8 cellular contexts compared by ENCODE assay signal in the genomic region with DNA sequence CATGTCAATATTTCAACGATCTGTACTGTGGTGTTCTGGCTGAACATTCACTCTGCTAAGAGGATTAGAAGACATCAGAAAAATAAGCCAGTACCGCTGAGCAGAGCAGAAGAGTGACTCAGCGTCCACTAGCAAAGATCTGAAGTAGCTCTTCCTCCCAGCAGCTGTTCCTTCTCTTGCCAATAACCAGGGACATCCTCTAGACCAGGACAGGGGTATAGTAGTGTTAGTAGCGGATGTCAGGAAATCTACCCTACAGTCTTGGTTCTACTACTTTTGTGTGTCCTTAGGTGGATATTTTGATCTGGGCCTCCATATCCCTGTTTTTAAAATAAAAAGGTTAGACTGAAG.
A peak's percentile ranks its signal among the peaks of the same experiment; 100 is the strongest.
DNase-seq lines count a peak whose midpoint lies in the region; ATAC-seq and TF ChIP-seq lines count a peak whose summit lies in the region.

No MANE protein-coding gene starts in this region.

- H3K9ac ChIP-seq in PC-3 (ENCODE audit: low read length) = no peak overlapping the region

- TF ChIP-seq CTCF in PC-3 (conservative IDR thresholded peaks at IDR 0.05; ENCODE audit: low read depth, low read length) (no peak), fibroblast of mammary gland (conservative IDR thresholded peaks at IDR 0.05; ENCODE audit: control insufficient read depth, insufficient read depth, low read depth, low read length) (no peak)

- ATAC-seq in PC-3 = peak; percentile 61
- peak; percentile 67 for ATAC-seq in sciatic nerve
- ATAC-seq in HG03159 (IDR thresholded peaks at IDR 0.05; ENCODE audit: unreplicated experiment) = no peak

- no TSS peak for BruUV-seq in PC-3 (replicated peaks; lab: Mats Ljungman, UMichigan)

- POLR2A ChIA-PET in PC-3 (lab: Charles Lee; ENCODE audit: unreplicated experiment) = no interaction called here

- H3K79me2 ChIP-seq in PC-3 (ENCODE audit: low read length) = no peaks in the 10 kb centered on the region

- no peaks in the 10 kb centered on the region for H3K9me3 ChIP-seq in PC-3 (ENCODE audit: low read length)

- no peak overlapping the region for H3K4me3 ChIP-seq in PC-3 (ENCODE audit: low read length)
- no peak overlapping the region for H3K4me3 ChIP-seq in fibroblast of mammary gland (ENCODE audit: control insufficient read depth, low read depth, low read length)

- no peaks in the 10 kb centered on the region for H3K9me2 ChIP-seq in PC-3 (replicated peaks; ENCODE audit: low read length)

- DNase-seq in GOT3 (lab: John Stamatoyannopoulos, UW) (peak; percentile 49), PC-3 (peak; percentile 29), fibroblast of mammary gland (ENCODE audit: low read depth) (peak; percentile 58), sciatic nerve (ENCODE audit: low spot score) (no peak), posterior cingulate gyrus (no peak), activated gamma-delta T cell treated with Interleukin-2 at 50 U/mL for 16 hours (no peak)
- no peak for DNase-seq in activated CD4-positive, CD25-positive, alpha-beta regulatory T cell (lab: John Stamatoyannopoulos, UW)

- intact Hi-C loops in PC-3 (cut with micrococcal nuclease) = loop anchor here (2.0 to 5.0 kb wide), 2 partner anchors 36 to 279 kb away; no protein-coding TSS in a partner anchor
- intact Hi-C loops in sciatic nerve (cut with DNase I) = no loop called here
- intact Hi-C loops in posterior cingulate gyrus (cut with DNase I) = loop anchor here (2.0 kb wide), 1 partner anchor 334 kb away; no protein-coding TSS in a partner anchor

- CTCF ChIA-PET in PC-3 (lab: Charles Lee) = interaction anchor here (1.0 kb wide), 1 partner anchor 335 kb away, joined by 4 read pairs; no protein-coding TSS in a partner anchor

- peaks cover 6% of the 10 kb centered on the region for H3K4me1 ChIP-seq in PC-3 (ENCODE audit: insufficient read depth, low read length)

- no peaks in the 10 kb centered on the region for H3K36me3 ChIP-seq in PC-3 (ENCODE audit: low read depth, low read length)

- H3K4me2 ChIP-seq in PC-3 (ENCODE audit: low read length) = peak overlapping the region; percentile 59

- H4K20me1 ChIP-seq in PC-3 (ENCODE audit: low read length) = no peaks in the 10 kb centered on the region

- no peaks in the 10 kb centered on the region for H3F3A ChIP-seq in PC-3 (ENCODE audit: low read length, unreplicated experiment)

- H3K27me3 ChIP-seq in PC-3 (ENCODE audit: low read length) = no peaks in the 10 kb centered on the region

- H3K27ac ChIP-seq in PC-3 (ENCODE audit: low read length) = no peak overlapping the region

- no peak overlapping the region for H2AFZ ChIP-seq in PC-3 (ENCODE audit: low read length)

Comparison
In these comparisons a context has a peak if more than half of its experiments do, and no peak if none do; other contexts are left out.
1. DNase-seq: peak in GOT3 (single experiment), PC-3 (single experiment) and fibroblast of mammary gland (single experiment); none in sciatic nerve (single experiment), posterior cingulate gyrus (0 of 10), activated CD4-positive, CD25-positive, alpha-beta regulatory T cell (0 of 4) and activated gamma-delta T cell treated with Interleukin-2 at 50 U/mL for 16 hours (single experiment).